ENCODE assay signal across 1 cellular context in the genomic region with DNA sequence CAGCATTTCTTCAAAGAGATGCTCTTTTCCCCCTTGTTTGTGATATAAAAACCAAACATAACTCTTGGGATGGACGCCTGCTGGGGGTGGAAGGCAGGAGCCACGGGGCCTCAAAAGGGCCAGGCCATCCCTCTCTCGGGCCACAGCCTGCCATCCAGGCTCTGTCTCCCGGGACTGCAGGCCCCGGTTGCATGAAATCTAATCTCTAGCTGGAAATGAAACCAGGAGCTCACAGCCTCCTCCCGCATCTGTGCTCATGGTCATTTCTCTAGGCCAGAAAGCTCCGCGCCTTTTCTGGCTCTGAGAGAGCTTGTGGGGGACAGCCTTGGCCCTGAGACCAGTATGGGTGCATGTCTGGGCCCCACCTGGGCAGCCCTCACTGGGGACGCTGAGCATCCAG.
TF ChIP-seq lines count a peak whose summit lies in the region.

No MANE protein-coding gene starts in this region.

TF ChIP-seq in SK-N-SH, 30 proteins besides CTCF, POLR2A, EP300 and RAD21 (continued from another document):
- TF ChIP-seq FOXJ3 (CRISPR knock-in tag; IDR thresholded peaks at IDR 0.05) (no peak), GABPA (IDR thresholded peaks at IDR 0.05; ENCODE audit: low read depth) (no peak)
